33 cellular contexts compared by ENCODE assay signal in genomic region chr11:104408630-104409029, GRCh38.
"Had no signal": no experiment of that assay in that cellular context is flagged by ENCODE, and none has a peak within 500 bp of the region (broad histone marks: within the 10 kb centered on the region; RNA-seq: fewer than 3 reads in every experiment).

No MANE protein-coding gene starts in this region.

- ATAC-seq: activated CD8-positive, alpha-beta T cell treated with anti-CD3 and anti-CD28 coated beads for 36 hours; activated naive CD4-positive, alpha-beta T cell treated with anti-CD3 and anti-CD28 coated beads, Interleukin-2, amount 50 U/mL, for 72 hours; activated T-cell treated with anti-CD3 and anti-CD28 coated beads, Interleukin-2, amount 50 U/mL, for 4 hours; activated T-cell treated with anti-CD3 and anti-CD28 coated beads, Interleukin-2, amount 50 U/mL, for 72 hours; activated T-helper 17 cell treated with anti-CD3 and anti-CD28 coated beads, Interleukin-2, amount 50 U/mL, for 72 hours; body of pancreas had no signal

- H3K27me3 ChIP-seq: adrenal gland, body of pancreas, brain microvascular endothelial cell, breast epithelium had no signal

- H3K4me3 ChIP-seq: adrenal gland, body of pancreas, breast epithelium had no signal

- H3K4me1 ChIP-seq: adrenal gland, body of pancreas, breast epithelium had no signal

- DNase-seq: activated B cell treated with CpG ODN at 0.5 μM for 24 hours; activated CD4-positive, alpha-beta memory T cell treated with anti-CD3 and anti-CD28 coated beads for 36 hours; activated CD4-positive, alpha-beta T cell treated with anti-CD3 and anti-CD28 coated beads for 4 hours; activated CD4-positive, alpha-beta T cell treated with anti-CD3 and anti-CD28 coated beads, Interleukin-2, amount 10 ng/mL, durations not matched to agents 24 days and 14 days; activated CD4-positive, alpha-beta T cell treated with anti-CD3 and anti-CD28 coated beads, Interleukin-2, amount 50 U/mL, for 1 hour; activated CD4-positive, alpha-beta T cell treated with anti-CD3 and anti-CD28 coated beads, Interleukin-2, amount 50 U/mL, for 4 hours; activated CD4-positive, CD25-positive, alpha-beta regulatory T cell treated with anti-CD3 and anti-CD28 coated beads, Interleukin-2, amount 50 U/mL, for 72 hours; activated CD8-positive, alpha-beta memory T cell treated with anti-CD3 and anti-CD28 coated beads, Interleukin-2, amount 50 U/mL, for 4 hours; activated CD8-positive, alpha-beta T cell treated with anti-CD3 and anti-CD28 coated beads for 36 hours; activated effector memory CD4-positive, alpha-beta T cell treated with anti-CD3 and anti-CD28 coated beads, Interleukin-2, amount 50 U/mL, for 16 hours; activated gamma-delta T cell treated with Interleukin-2 at 50 U/mL for 16 hours; activated naive CD4-positive, alpha-beta T cell; activated naive CD4-positive, alpha-beta T cell treated with anti-CD3 and anti-CD28 coated beads for 36 hours; activated naive CD4-positive, alpha-beta T cell treated with anti-CD3 and anti-CD28 coated beads, Interleukin-2, amount 50 U/mL, for 16 hours; activated naive CD8-positive, alpha-beta T cell treated with anti-CD3 and anti-CD28 coated beads for 36 hours; activated T-cell treated with anti-CD3 and anti-CD28 coated beads for 4 hours; activated T-cell treated with anti-CD3 and anti-CD28 coated beads, Interleukin-2, amount 50 U/mL, for 1 hour; activated T-cell treated with anti-CD3 and anti-CD28 coated beads, Interleukin-2, amount 50 U/mL, for 4 hours; activated T-cell treated with anti-CD3 and anti-CD28 coated beads, Interleukin-2, amount 50 U/mL, for 72 hours; adrenal gland; amniotic stem cell; aorta; body of pancreas; brain microvascular endothelial cell; caudate nucleus; cerebellar nuclear complex; T-helper 1 cell; T-helper 2 cell; T-helper 9 cell had no signal

- H3K9me3 ChIP-seq: adrenal gland, body of pancreas, breast epithelium had no signal

- H3K36me3 ChIP-seq: adrenal gland, brain microvascular endothelial cell, breast epithelium had no signal

- H3K27ac ChIP-seq: adrenal gland, body of pancreas, brain microvascular endothelial cell, breast epithelium, VCaP had no signal
